In the genomic region with DNA sequence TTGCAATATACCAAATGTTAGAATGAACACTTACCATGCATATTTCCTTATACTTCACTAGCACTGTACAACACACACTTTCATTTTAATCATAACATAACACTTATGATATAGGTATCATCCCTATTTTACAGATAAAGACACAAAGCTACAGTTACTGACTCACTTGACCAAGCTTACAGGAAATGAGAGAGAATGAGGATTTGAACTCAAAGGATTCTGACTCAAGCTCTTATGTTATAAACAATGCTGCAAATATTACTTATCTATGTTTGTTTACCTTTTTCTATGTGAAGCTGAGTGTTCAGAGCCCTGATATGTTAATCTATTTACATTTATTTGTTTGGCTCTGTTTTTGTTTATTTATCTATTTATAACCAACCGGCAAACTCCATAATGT, we compare ENCODE assay signal across 17 cellular contexts.
A peak's percentile ranks its signal among the peaks of the same experiment; 100 is the strongest.
DNase-seq lines count a peak whose midpoint lies in the region; FAIRE-seq and TF ChIP-seq lines count a peak whose summit lies in the region.
"Had no signal": no experiment of that assay in that cellular context is flagged by ENCODE, and none has a peak within 500 bp of the region (broad histone marks: within the 10 kb centered on the region; RNA-seq: fewer than 3 reads in every experiment).

No MANE protein-coding gene starts in this region.

- TF ChIP-seq CTCF in brain microvascular endothelial cell (IDR thresholded peaks at IDR 0.05; ENCODE audit: low read depth, low read length, missing control alignments): no peak

- FAIRE-seq in islet of Langerhans (lab: Jason Lieb, UNC): peak; percentile 91

- no peaks in the 10 kb centered on the region for H3K36me3 ChIP-seq in brain microvascular endothelial cell (replicated peaks)
- H3K36me3 ChIP-seq: BE2C, suprapubic skin had no signal

- in situ Hi-C loops in ACHN (cut with HindIII; ENCODE audit: low pct_ligation_motif_present, low pct_unique_long_range_greater_than_20kb, low sequenced_read_pairs): no loop called here
- in situ Hi-C loops in brain microvascular endothelial cell (cut with HindIII; ENCODE audit: low pct_ligation_motif_present, low sequenced_read_pairs): no loop called here

- DNase-seq in ACHN (peak; percentile 15), HS-5 (ENCODE audit: low read depth) (peak; percentile 29), brain microvascular endothelial cell (no peak), NCI-H2029 (lab: John Stamatoyannopoulos, UW) (no peak), NCI-H146 treated with DMSO at 0.1 percent for 48 hours (lab: John Stamatoyannopoulos, UW; ENCODE audit: unreplicated experiment) (no peak), NCI-H2227 treated with DMSO at 0.1 percent for 48 hours (lab: John Stamatoyannopoulos, UW) (no peak), midbrain (lab: John Stamatoyannopoulos, UW) (no peak)
- DNase-seq: activated CD4-positive, CD25-positive, alpha-beta regulatory T cell treated with anti-CD3 and anti-CD28 coated beads, Interleukin-2, amount 50 U/mL, for 72 hours; aorta; BE2C; DMS79 treated with DMSO at 0.1 percent for 48 hours; Karpas-422; kidney; NCI-H1694 treated with DMSO at 0.1 percent for 48 hours; NCI-H526 treated with DMSO at 0.1 percent for 48 hours had no signal

- peak overlapping the region; percentile 8 for H3K27ac ChIP-seq in brain microvascular endothelial cell
- H3K27ac ChIP-seq: suprapubic skin had no signal

- no peak overlapping the region for H3K4me3 ChIP-seq in brain microvascular endothelial cell (ENCODE audit: low read depth, low read length)
- H3K4me3 ChIP-seq: suprapubic skin had no signal

- H3K27me3 ChIP-seq in brain microvascular endothelial cell (replicated peaks): no peaks in the 10 kb centered on the region
- H3K27me3 ChIP-seq: BE2C, suprapubic skin had no signal

Comparison
In these comparisons a context has a peak if more than half of its experiments do, and no peak if none do; other contexts are left out.
1. DNase-seq: peak in ACHN (single experiment) and HS-5 (single experiment); none in brain microvascular endothelial cell (single experiment), NCI-H2029 (single experiment), NCI-H146 treated with DMSO at 0.1 percent for 48 hours (single experiment), NCI-H2227 treated with DMSO at 0.1 percent for 48 hours (single experiment) and midbrain (single experiment).